9 cellular contexts compared by ENCODE assay signal in the genomic region with DNA sequence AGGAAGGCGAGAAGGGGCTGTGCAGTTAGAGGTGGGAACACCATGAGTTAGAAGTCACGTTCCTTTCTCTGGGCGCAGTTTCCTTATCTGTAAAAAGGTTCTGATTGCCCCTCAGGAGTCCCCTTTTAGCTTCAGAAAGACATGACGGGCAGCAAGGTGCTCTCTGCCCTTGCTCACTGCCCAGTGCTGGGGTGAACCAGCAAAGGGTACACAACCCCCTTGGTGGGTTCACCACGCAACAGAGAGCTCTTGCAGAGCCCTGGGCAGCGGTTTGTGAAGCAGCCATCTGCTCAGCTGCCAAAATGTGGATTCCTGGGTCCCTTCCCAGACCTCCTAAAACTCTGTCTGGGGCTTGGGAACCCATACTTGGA. TPM values are rescaled to one million over a fixed set of nuclear protein-coding genes. Genes with fewer than 3 reads are reported as not detected.
DNase-seq lines count a peak whose midpoint lies in the region; ATAC-seq, FAIRE-seq and TF ChIP-seq lines count a peak whose summit lies in the region.
"Had no signal": no experiment of that assay in that cellular context is flagged by ENCODE, and none has a peak within 500 bp of the region (broad histone marks: within the 10 kb centered on the region; RNA-seq: fewer than 3 reads in every experiment).

No MANE protein-coding gene starts in this region.

- H3K36me3 ChIP-seq in Peyer's patch = peaks cover 0 to 12% (median 0%) of the 10 kb centered on the region in 3 donors
- H3K36me3 ChIP-seq in fibroblast of lung (ENCODE audit: control insufficient read depth, insufficient read depth, low read length) = peaks cover 3% of the 10 kb centered on the region
- no peaks in the 10 kb centered on the region for H3K36me3 ChIP-seq in prostate gland
- peaks cover 0 to 4% of the 10 kb centered on the region in 2 experiments for H3K36me3 ChIP-seq in SK-N-SH (replicated peaks in 1 of 2; ENCODE audit: control insufficient read depth in 1 of 2, insufficient read depth in 2 of 2, low read length in 1 of 2)

- H3K4me3 ChIP-seq in GM12865 (ENCODE audit: low read depth, low read length) (peak overlapping the region; percentile 71), Peyer's patch (peak overlapping the region; percentile 50 to 80 (median 68)), fibroblast of lung (replicated peaks in 1 of 4; ENCODE audit: control extremely low read depth in 1 of 4, insufficient read depth in 1 of 4, low read depth in 3 of 4, low read length in 4 of 4) (peak overlapping the region in 3 of 4 experiments; percentile 3 to 59 (median 3)), prostate gland (peak overlapping the region; percentile 35 to 45), SK-N-SH (ENCODE audit: low read depth in 2 of 2, low read length in 1 of 2) (no peak overlapping the region)

- CTCF ChIA-PET in SK-N-SH (lab: Yijun Ruan, JAX) = interaction anchor here (1.1 to 31.8 kb wide), 4 partner anchors 18 to 109 kb away, joined by 3 to 555 read pairs (median 62); partner anchors contain the start of genes RHOV and RMDN3

- ATAC-seq in HG02885 (IDR thresholded peaks at IDR 0.05; ENCODE audit: poor library complexity, unreplicated experiment) = no peak
- ATAC-seq in HG03354 (IDR thresholded peaks at IDR 0.05; ENCODE audit: poor library complexity, severe bottlenecking, unreplicated experiment) = no peak

- H3K4me2 ChIP-seq in fibroblast of lung (ENCODE audit: extremely low read depth, insufficient read depth, low read length) (peak overlapping the region; percentile 91), SK-N-SH (no peak overlapping the region)

- intact Hi-C loops in prostate gland (cut with DNase I) = loop anchor here (5.0 kb wide), 1 partner anchor 38 kb away; no protein-coding TSS in a partner anchor

- no peak for TF ChIP-seq CTCF in GM12865 (IDR thresholded peaks at IDR 0.05; ENCODE audit: insufficient read depth, low read depth, low read length, missing control alignments)
- TF ChIP-seq CTCF in Peyer's patch (IDR thresholded peaks at IDR 0.05) = no peak
- TF ChIP-seq CTCF in fibroblast of lung (conservative IDR thresholded peaks at IDR 0.05 in 1 of 2, IDR thresholded peaks at IDR 0.05 in 1 of 2; ENCODE audit: low read depth in 1 of 2, low read length in 2 of 2) = no peak
- no peak for TF ChIP-seq CTCF in prostate gland (IDR thresholded peaks at IDR 0.05)
- no peak for TF ChIP-seq CTCF in SK-N-SH (IDR thresholded peaks at IDR 0.05)

- FAIRE-seq in frontal cortex (lab: Jason Lieb, UNC) = no peak

- DNase-seq in GM12865 (ENCODE audit: low read depth) (no peak), Peyer's patch (no peak), fibroblast of lung (ENCODE audit: low read depth in 2 of 2) (no peak), prostate gland (ENCODE audit: low spot score) (no peak), frontal cortex (ENCODE audit: low spot score in 2 of 2) (no peak), SK-N-SH (no peak)

- POLR2A ChIA-PET in SK-N-SH (lab: Yijun Ruan, JAX) = no interaction called here

- H3K79me2 ChIP-seq in fibroblast of lung (ENCODE audit: control insufficient read depth, insufficient read depth, low read length) = no peaks in the 10 kb centered on the region
- no peaks in the 10 kb centered on the region for H3K79me2 ChIP-seq in SK-N-SH (ENCODE audit: insufficient read depth)

- TF ChIP-seq POLR2A in Peyer's patch (IDR thresholded peaks at IDR 0.05) (no peak), prostate gland (IDR thresholded peaks at IDR 0.05) (no peak)

- TF ChIP-seq RAD21 in SK-N-SH (IDR thresholded peaks at IDR 0.05; ENCODE audit: low read length) = no peak

- peaks cover 0 to 57% (median 22%) of the 10 kb centered on the region in 4 donors for H3K4me1 ChIP-seq in Peyer's patch
- peaks cover 16% of the 10 kb centered on the region for H3K4me1 ChIP-seq in fibroblast of lung (ENCODE audit: control insufficient read depth, extremely low read depth, insufficient read depth, low read length)
- peaks cover 18% of the 10 kb centered on the region for H3K4me1 ChIP-seq in prostate gland (replicated peaks)
- peaks cover 39 to 60% of the 10 kb centered on the region in 2 experiments; a peak in 3 of 4 replicates for H3K4me1 ChIP-seq in SK-N-SH (ENCODE audit: control insufficient read depth in 1 of 2, insufficient read depth in 2 of 2, low read depth in 1 of 2, low read length in 1 of 2)

- H3K9ac ChIP-seq in fibroblast of lung (ENCODE audit: insufficient read depth, low read length) (no peak overlapping the region), SK-N-SH (no peak overlapping the region)

- H2AFZ ChIP-seq in fibroblast of lung (ENCODE audit: low read length) = no peak overlapping the region
- no peak overlapping the region for H2AFZ ChIP-seq in SK-N-SH (ENCODE audit: low read depth)

- H3F3A ChIP-seq in SK-N-SH (replicated peaks; ENCODE audit: insufficient read depth) = peaks cover 12% of the 10 kb centered on the region

- H4K20me1 ChIP-seq in fibroblast of lung (ENCODE audit: control insufficient read depth, extremely low read depth, insufficient read depth, low read length) (no peaks in the 10 kb centered on the region), SK-N-SH (ENCODE audit: insufficient read depth) (no peaks in the 10 kb centered on the region)

- peak overlapping the region; percentile 80 to 92 (median 85) for H3K27ac ChIP-seq in Peyer's patch
- no peak overlapping the region for H3K27ac ChIP-seq in fibroblast of lung (ENCODE audit: insufficient read depth, low read length)
- H3K27ac ChIP-seq in prostate gland = peak overlapping the region; percentile 81 to 83
- peak overlapping the region in 1 of 2 experiments; percentile 34; a peak in 1 of 4 replicates for H3K27ac ChIP-seq in SK-N-SH (ENCODE audit: low read depth in 2 of 2, low read length in 1 of 2)

- no peaks in the 10 kb centered on the region for H3K9me3 ChIP-seq in Peyer's patch
- no peaks in the 10 kb centered on the region for H3K9me3 ChIP-seq in fibroblast of lung (ENCODE audit: control insufficient read depth, insufficient read depth, low read depth, low read length)
- H3K9me3 ChIP-seq in prostate gland = no peaks in the 10 kb centered on the region
- H3K9me3 ChIP-seq in SK-N-SH = no peaks in the 10 kb centered on the region

- no peaks in the 10 kb centered on the region for H3K9me2 ChIP-seq in SK-N-SH

- H3K27me3 ChIP-seq in Peyer's patch = no peaks in the 10 kb centered on the region
- no peaks in the 10 kb centered on the region for H3K27me3 ChIP-seq in fibroblast of lung (ENCODE audit: control insufficient read depth, insufficient read depth, low read length)
- no peaks in the 10 kb centered on the region for H3K27me3 ChIP-seq in prostate gland (replicated peaks; ENCODE audit: insufficient read depth)
- H3K27me3 ChIP-seq in SK-N-SH (ENCODE audit: insufficient read depth) = no peaks in the 10 kb centered on the region

- WGBS in prostate gland = 25% methylated on average over 6 of the region's 6 CpGs
- WGBS in SK-N-SH (ENCODE audit: low lambda C conversion rate) = 99% methylated on average over 6 of the region's 6 CpGs

- TF ChIP-seq EP300 in SK-N-SH (IDR thresholded peaks at IDR 0.05; ENCODE audit: borderline replicate concordance in 1 of 2, low read depth in 1 of 2, low read length in 1 of 2) = no peak

TF ChIP-seq in SK-N-SH, 30 proteins besides CTCF, POLR2A, EP300 and RAD21 (continues in another document):
- no peak for TF ChIP-seq NRF1 (IDR thresholded peaks at IDR 0.05; ENCODE audit: low read depth, low read length)
- TF ChIP-seq TAF1 (IDR thresholded peaks at IDR 0.05; ENCODE audit: borderline replicate concordance, low read depth, low read length) = no peak

RNA-seq across cellular contexts. Expression of gene GCHFR, which starts 0.9 kb away (rescaled TPM):
- total RNA-seq in Peyer's patch (100 to 1,000 TPM in 3 of 4 donors, 10 to 100 TPM in 1; 81.7 to 286 (median 136) TPM), fibroblast of lung (1.8 and 2.5 TPM in 2 replicates), prostate gland (10 to 100 TPM; 14.3 to 61.3 TPM), frontal cortex (4.5 TPM)
- polyA plus RNA-seq in fibroblast of lung (1.4 and 1.6 TPM in 2 replicates), SK-N-SH (2012; rRNA removed) (0.60 and 0.67 TPM in 2 replicates)
- polyA plus RNA-seq in fibroblast of lung (2012) = 2.5 and 2.6 TPM in 2 replicates
- polyA minus RNA-seq in fibroblast of lung (ENCODE audit: low replicate concordance) = 2.0 TPM in 1 of 2 replicates, not detected in the other
- 0.41 and 0.66 TPM in 2 replicates for polyA plus RNA-seq in SK-N-SH (2012; cell fraction: cytosol; rRNA removed)
- polyA plus RNA-seq in SK-N-SH (2012; cell fraction: nucleus; rRNA removed) = 0.12 and 0.18 TPM in 2 replicates

RNA-seq across cellular contexts. Expression of gene C15orf62, which starts 5.0 kb away (rescaled TPM):
- 1 to 10 TPM in 2 of 4 donors, not detected in 2; 1.1 to 1.3 TPM for total RNA-seq in Peyer's patch
- total RNA-seq in fibroblast of lung = under 0.01 and 0.17 TPM in 2 replicates
- polyA plus RNA-seq in fibroblast of lung = 0.02 TPM in 1 of 2 replicates, not detected in the other
- polyA plus RNA-seq in fibroblast of lung (2012) = 0.20 and 0.23 TPM in 2 replicates
- polyA minus RNA-seq in fibroblast of lung (ENCODE audit: low replicate concordance) = not detected in 2 replicates
- total RNA-seq in prostate gland = 1 to 10 TPM in 1 of 2 donors, under 1 TPM in 1; 0.51 to 1.3 TPM
- not detected for total RNA-seq in frontal cortex
- polyA plus RNA-seq in SK-N-SH (2012; rRNA removed) = 0.06 TPM in 1 of 2 replicates, not detected in the other
- 0.01 and 0.03 TPM in 2 replicates for polyA plus RNA-seq in SK-N-SH (2012; cell fraction: cytosol; rRNA removed)
- 0.08 and 0.19 TPM in 2 replicates for polyA plus RNA-seq in SK-N-SH (2012; cell fraction: nucleus; rRNA removed)
- total RNA-seq: SK-MEL-5 had no signal

RNA-seq across cellular contexts. Expression of gene RMDN3, which starts 9.7 kb away (rescaled TPM):
- 10 to 100 TPM; 69.2 to 94.7 (median 74.0) TPM for total RNA-seq in Peyer's patch
- total RNA-seq in fibroblast of lung = 14.1 and 16.0 TPM in 2 replicates
- 18.9 and 22.7 TPM in 2 replicates for polyA plus RNA-seq in fibroblast of lung
- 24.9 TPM in 2 replicates for polyA plus RNA-seq in fibroblast of lung (2012)
- 6.6 and 33.6 TPM in 2 replicates for polyA minus RNA-seq in fibroblast of lung (ENCODE audit: low replicate concordance)
- total RNA-seq in prostate gland = 10 to 100 TPM; 28.2 to 31.9 TPM
- total RNA-seq in frontal cortex = 15.9 TPM
- polyA plus RNA-seq in SK-N-SH (2012; rRNA removed) = 30.0 and 33.0 TPM in 2 replicates
- polyA plus RNA-seq in SK-N-SH (2012; cell fraction: cytosol; rRNA removed) = 26.4 and 28.8 TPM in 2 replicates
- 33.0 and 39.1 TPM in 2 replicates for polyA plus RNA-seq in SK-N-SH (2012; cell fraction: nucleus; rRNA removed)

RNA-seq across cellular contexts. Expression of gene ZFYVE19, which starts 42.1 kb away (rescaled TPM):
- total RNA-seq in Peyer's patch (100 to 1,000 TPM in 1 of 4 donors, 10 to 100 TPM in 3; 56.9 to 110 (median 79.9) TPM), fibroblast of lung (21.3 and 23.6 TPM in 2 replicates), prostate gland (10 to 100 TPM; 39.8 to 43.3 TPM), frontal cortex (18.8 TPM)
- polyA plus RNA-seq in fibroblast of lung (14.1 and 26.2 TPM in 2 replicates), SK-N-SH (2012; rRNA removed) (35.5 and 37.8 TPM in 2 replicates)
- 11.6 and 17.4 TPM in 2 replicates for polyA plus RNA-seq in fibroblast of lung (2012)
- polyA minus RNA-seq in fibroblast of lung (ENCODE audit: low replicate concordance) = 19.0 and 32.3 TPM in 2 replicates
- 16.8 and 22.1 TPM in 2 replicates for polyA plus RNA-seq in SK-N-SH (2012; cell fraction: cytosol; rRNA removed)
- polyA plus RNA-seq in SK-N-SH (2012; cell fraction: nucleus; rRNA removed) = 141 and 176 TPM in 2 replicates

RNA-seq across cellular contexts. Expression of gene DNAJC17, which starts 42.5 kb away (rescaled TPM):
- total RNA-seq in Peyer's patch = 10 to 100 TPM; 26.9 to 37.1 (median 32.9) TPM
- total RNA-seq in fibroblast of lung = 12.8 and 17.7 TPM in 2 replicates
- polyA plus RNA-seq in fibroblast of lung = 41.8 and 51.3 TPM in 2 replicates
- polyA plus RNA-seq in fibroblast of lung (2012) = 33.5 and 46.5 TPM in 2 replicates
- 8.8 and 11.6 TPM in 2 replicates for polyA minus RNA-seq in fibroblast of lung (ENCODE audit: low replicate concordance)
- 10 to 100 TPM; 29.2 to 29.6 TPM for total RNA-seq in prostate gland
- 15.5 TPM for total RNA-seq in frontal cortex
- 53.1 and 61.6 TPM in 2 replicates for polyA plus RNA-seq in SK-N-SH (2012; rRNA removed)
- polyA plus RNA-seq in SK-N-SH (2012; cell fraction: cytosol; rRNA removed) = 48.6 and 49.2 TPM in 2 replicates
- polyA plus RNA-seq in SK-N-SH (2012; cell fraction: nucleus; rRNA removed) = 96.1 and 113 TPM in 2 replicates

Comparison
In these comparisons a context has a peak if more than half of its experiments do, and no peak if none do; other contexts are left out.
1. H3K4me3 ChIP-seq: peak in GM12865 (single experiment), Peyer's patch (4 of 4), fibroblast of lung (3 of 4) and prostate gland (2 of 2); none in SK-N-SH (0 of 2).